ENCODE assay signal across 13 cellular contexts in the genomic region with DNA sequence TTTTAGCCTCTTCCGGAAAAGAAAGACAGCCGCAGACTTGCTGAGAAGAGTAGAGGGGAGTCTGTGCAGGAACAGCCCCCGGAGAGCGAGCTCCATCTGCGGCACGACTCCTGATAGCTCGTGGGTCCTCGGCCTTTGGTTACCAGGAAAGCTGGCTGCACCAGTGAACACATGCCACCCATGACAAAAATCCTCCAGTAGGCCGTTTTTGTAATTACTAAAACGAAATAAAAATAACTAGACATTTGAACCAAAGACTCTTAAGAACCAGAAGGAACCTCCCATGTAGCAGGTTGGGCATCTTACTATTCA.
"Had no signal": no experiment of that assay in that cellular context is flagged by ENCODE, and none has a peak within 500 bp of the region (broad histone marks: within the 10 kb centered on the region; RNA-seq: fewer than 3 reads in every experiment).

No MANE protein-coding gene starts in this region.

- H3K4me3 ChIP-seq: heart left ventricle, suprapubic skin, thyroid gland, upper lobe of left lung, uterus had no signal

- DNase-seq: cerebellar nuclear complex; foreskin melanocyte; heart left ventricle; hippocampal formation; stimulated activated CD4-positive, alpha-beta T cell treated with anti-CD3 and anti-CD28 coated beads, Interleukin-12 subunit alpha, Interleukin-12 subunit beta, amount 100 ng/mL, for 4 hours; stimulated activated naive CD8-positive, alpha-beta T cell treated with anti-CD3 and anti-CD28 coated beads, Interleukin-15, Interleukin-2, amounts not matched to agents 100 U/mL and 50 U/mL, for 24 hours; thyroid gland; upper lobe of left lung; uterus had no signal

- H3K4me1 ChIP-seq: uterus had no signal

- H3K9me3 Mint-ChIP-seq: dendritic cell treated with granulocyte-macrophage colony-stimulating factor and Interleukin-4, amounts not matched to agents 40 ng/mL and 50 ng/mL, for 4 days had no signal

- H3K36me3 ChIP-seq: suprapubic skin, thyroid gland, uterus had no signal

- H3K27ac ChIP-seq: heart left ventricle, neutrophil, suprapubic skin, uterus had no signal

- H3K9me3 ChIP-seq: heart left ventricle, neutrophil, suprapubic skin, thyroid gland, upper lobe of left lung, uterus had no signal

- H3K27me3 ChIP-seq: heart left ventricle, neutrophil, suprapubic skin, thyroid gland, upper lobe of left lung, uterus had no signal

- H3K27ac Mint-ChIP-seq: dendritic cell treated with granulocyte-macrophage colony-stimulating factor and Interleukin-4, amounts not matched to agents 40 ng/mL and 50 ng/mL, for 4 days had no signal

- H3K4me3 Mint-ChIP-seq: dendritic cell treated with granulocyte-macrophage colony-stimulating factor and Interleukin-4, amounts not matched to agents 40 ng/mL and 50 ng/mL, for 4 days had no signal

- ATAC-seq: heart left ventricle; sciatic nerve; stimulated activated naive CD8-positive, alpha-beta T cell treated with anti-CD3 and anti-CD28 coated beads, Interleukin-15, Interleukin-2, amounts not matched to agents 100 U/mL and 50 U/mL, for 24 hours had no signal
